In genomic region chr19:48127561-48127960, GRCh38 we compare ENCODE assay signal across 37 cellular contexts. TPM values are rescaled to one million over a fixed set of nuclear protein-coding genes. Genes with fewer than 3 reads are reported as not detected.
DNase-seq lines count a peak whose midpoint lies in the region; ATAC-seq, FAIRE-seq and TF ChIP-seq lines count a peak whose summit lies in the region.
"Had no signal": no experiment of that assay in that cellular context is flagged by ENCODE, and none has a peak within 500 bp of the region (broad histone marks: within the 10 kb centered on the region; RNA-seq: fewer than 3 reads in every experiment).

No MANE protein-coding gene starts in this region.

- H2BK12ac ChIP-seq in neuronal stem cell (ENCODE audit: low read length) = no peak overlapping the region

- no peaks in the 10 kb centered on the region for H3K27me3 Mint-ChIP-seq in activated T-helper 17 cell treated with anti-CD3 and anti-CD28 coated beads, Interleukin-2, amount 50 U/mL, for 72 hours
- H3K27me3 Mint-ChIP-seq: B cell; CD4-positive, alpha-beta memory T cell; CD4-positive, alpha-beta T cell; CD4-positive, CD25-positive, alpha-beta regulatory T cell; CD8-positive, alpha-beta memory T cell had no signal

- no peak overlapping the region for H3K4ac ChIP-seq in neuronal stem cell (ENCODE audit: low read length)

- no peaks in the 10 kb centered on the region for H3K9me3 ChIP-seq in HEK293 (ENCODE audit: control insufficient read depth, insufficient read depth, low read depth, low read length)
- no peaks in the 10 kb centered on the region for H3K9me3 ChIP-seq in K562 (replicated peaks; ENCODE audit: control insufficient read depth, insufficient read depth, low read depth, low read length)
- peaks cover 0 to 2% of the 10 kb centered on the region in 2 donors for H3K9me3 ChIP-seq in neuronal stem cell (replicated peaks in 1 of 2; ENCODE audit: control insufficient read depth in 2 of 2, insufficient read depth in 1 of 2, low read depth in 1 of 2, low read length in 2 of 2)
- no peaks in the 10 kb centered on the region for H3K9me3 ChIP-seq in hepatocyte (ENCODE audit: low read depth)
- H3K9me3 ChIP-seq: A549; BE2C; BLaER1; BLaER1 treated with 17β-estradiol and CSF1 and Interleukin-3, amounts not matched to agents 10 nM and 100 nM; Caco-2 had no signal

- no peaks in the 10 kb centered on the region for H3K79me1 ChIP-seq in neuronal stem cell (ENCODE audit: low read depth, low read length)

- no peak overlapping the region for H3K27ac ChIP-seq in HEK293 (ENCODE audit: extremely low read depth, low read depth, low read length)
- no peak overlapping the region for H3K27ac ChIP-seq in K562 (ENCODE audit: extremely low read depth, low read depth, low read length)
- H3K27ac ChIP-seq in neuronal stem cell (replicated peaks; ENCODE audit: low read length) = no peak overlapping the region
- no peak overlapping the region for H3K27ac ChIP-seq in hepatocyte
- H3K27ac ChIP-seq: 22Rv1; A549; BLaER1; BLaER1 treated with 17β-estradiol and CSF1 and Interleukin-3, amounts not matched to agents 10 nM and 100 nM; C4-2B had no signal

- H3K9me3 Mint-ChIP-seq in activated T-helper 17 cell treated with anti-CD3 and anti-CD28 coated beads, Interleukin-2, amount 50 U/mL, for 72 hours = no peaks in the 10 kb centered on the region
- H3K9me3 Mint-ChIP-seq: CD14-positive monocyte; CD4-positive, alpha-beta T cell; CD8-positive, alpha-beta memory T cell; CD8-positive, alpha-beta T cell had no signal

- no peak overlapping the region for H4K8ac ChIP-seq in neuronal stem cell (ENCODE audit: low read depth, low read length)

- no peak overlapping the region; a peak in 1 of 4 replicates for H3K9ac ChIP-seq in K562 (ENCODE audit: insufficient read depth in 1 of 2, low read depth in 2 of 2, low read length in 2 of 2)
- peak overlapping the region; percentile 15 for H3K9ac ChIP-seq in neuronal stem cell (ENCODE audit: low read depth, low read length, poor library complexity)
- H3K9ac ChIP-seq: BLaER1 had no signal

- TF ChIP-seq RAD21 in K562 (CRISPR knock-in tag; conservative IDR thresholded peaks at IDR 0.05 in 1 of 2, IDR thresholded peaks at IDR 0.05 in 1 of 2) = no peak

- TF ChIP-seq POLR2A in K562 (conservative IDR thresholded peaks at IDR 0.05) = no peak

- in situ Hi-C loops in K562 (cut with MboI) = no loop called here

- POLR2A ChIA-PET in HEK293 (lab: Yijun Ruan, JAX) (no interaction called here), K562 (lab: Yijun Ruan, JAX) (interaction anchor here (0.6 kb wide), 1 partner anchor 18 kb away, joined by 4 read pairs; no protein-coding TSS in a partner anchor)

- H3K9me2 ChIP-seq in hepatocyte (replicated peaks; ENCODE audit: insufficient read depth) = no peaks in the 10 kb centered on the region

- TF ChIP-seq CTCF in HEK293 (tag by site-specific recombination; IDR thresholded peaks at IDR 0.05) (no peak), K562 (IDR thresholded peaks at IDR 0.05 in 2 of 3, conservative IDR thresholded peaks at IDR 0.05 in 1 of 3; ENCODE audit: insufficient read depth in 2 of 3, low read depth in 1 of 3, low read length in 3 of 3) (no peak), hepatocyte (IDR thresholded peaks at IDR 0.05; ENCODE audit: poor library complexity) (no peak)

- H2BK15ac ChIP-seq in neuronal stem cell (ENCODE audit: low read length) = no peak overlapping the region

- no peak overlapping the region for H3K18ac ChIP-seq in neuronal stem cell (ENCODE audit: low read length)

- no peak overlapping the region for H3K14ac ChIP-seq in neuronal stem cell (ENCODE audit: low read length)

- H3K79me2 ChIP-seq in K562 (ENCODE audit: control insufficient read depth, insufficient read depth, low read length) (no peaks in the 10 kb centered on the region), hepatocyte (no peaks in the 10 kb centered on the region)

- ATAC-seq in activated T-helper 17 cell treated with anti-CD3 and anti-CD28 coated beads, Interleukin-2, amount 50 U/mL, for 72 hours (replicated peaks) = no peak
- no peak for ATAC-seq in K562
- no peak for ATAC-seq in HG03139 (IDR thresholded peaks at IDR 0.05; ENCODE audit: unreplicated experiment)
- no peak for ATAC-seq in HG02798 (IDR thresholded peaks at IDR 0.05; ENCODE audit: poor library complexity, unreplicated experiment)
- ATAC-seq: A549; CD8-positive, alpha-beta T cell had no signal

- H2AFZ ChIP-seq in K562 (ENCODE audit: low read depth, low read length) = no peak overlapping the region
- no peak overlapping the region for H2AFZ ChIP-seq in neuronal stem cell (ENCODE audit: low read length)
- no peak overlapping the region for H2AFZ ChIP-seq in hepatocyte

- no peak for TF ChIP-seq EP300 in K562 (IDR thresholded peaks at IDR 0.05; ENCODE audit: low read length)

- 95% methylated on average over 6 of the region's 6 CpGs for WGBS in K562 (ENCODE audit: insufficient coverage, low coverage, missing lambda C conversion rate)
- WGBS in neuronal stem cell (ENCODE audit: extremely low coverage in 2 of 2, insufficient read length in 2 of 2, insufficient replicate concordance in 1 of 2), 2 donors = no CpG with 5 or more reads among the region's 6 CpGs
- 98% methylated on average over 6 of the region's 6 CpGs for WGBS in hepatocyte (ENCODE audit: low lambda C conversion rate, missing lambda C conversion rate)

- H4K20me1 ChIP-seq in K562 (replicated peaks; ENCODE audit: control insufficient read depth, insufficient read depth, low read length) (no peaks in the 10 kb centered on the region), hepatocyte (ENCODE audit: insufficient read depth, poor library complexity, severe bottlenecking) (no peaks in the 10 kb centered on the region)
- H4K20me1 ChIP-seq: BLaER1 had no signal

- no peak overlapping the region for H2BK5ac ChIP-seq in neuronal stem cell (ENCODE audit: low read length)

- H3K4me3 Mint-ChIP-seq in activated T-helper 17 cell treated with anti-CD3 and anti-CD28 coated beads, Interleukin-2, amount 50 U/mL, for 72 hours = no peak overlapping the region
- H3K4me3 Mint-ChIP-seq: B cell; CD14-positive monocyte; CD4-positive, alpha-beta memory T cell; CD4-positive, alpha-beta T cell; CD4-positive, CD25-positive, alpha-beta regulatory T cell; CD8-positive, alpha-beta memory T cell; CD8-positive, alpha-beta T cell had no signal

- H3K9me1 ChIP-seq in K562 (ENCODE audit: control insufficient read depth, insufficient read depth, low read length) = no peaks in the 10 kb centered on the region

- intact Hi-C loops in K562 (cut with micrococcal nuclease) = no loop called here

- H3K27me3 ChIP-seq in K562 (ENCODE audit: control insufficient read depth in 2 of 2, insufficient read depth in 2 of 2, low read length in 2 of 2) (no peaks in the 10 kb centered on the region), neuronal stem cell (ENCODE audit: control insufficient read depth in 3 of 3, insufficient read depth in 3 of 3, low read depth in 1 of 3, low read length in 3 of 3) (no peaks in the 10 kb centered on the region), hepatocyte (no peaks in the 10 kb centered on the region)
- H3K27me3 ChIP-seq: BE2C; BLaER1; BLaER1 treated with 17β-estradiol and CSF1 and Interleukin-3, amounts not matched to agents 10 nM and 100 nM had no signal

- H3K4me3 ChIP-seq in HEK293 (ENCODE audit: low read depth, low read length) (no peak overlapping the region), K562 (no peak overlapping the region), neuronal stem cell (ENCODE audit: low read length in 2 of 2) (no peak overlapping the region), hepatocyte (no peak overlapping the region)
- H3K4me3 ChIP-seq: A549; BLaER1; BLaER1 treated with 17β-estradiol and CSF1 and Interleukin-3, amounts not matched to agents 10 nM and 100 nM had no signal

- H3K4me2 ChIP-seq in K562 (ENCODE audit: insufficient read depth, low read length) = no peak overlapping the region
- no peak overlapping the region for H3K4me2 ChIP-seq in neuronal stem cell (ENCODE audit: insufficient read depth, low read length, poor library complexity, severe bottlenecking)
- no peak overlapping the region for H3K4me2 ChIP-seq in hepatocyte
- H3K4me2 ChIP-seq: A549; BLaER1; BLaER1 treated with 17β-estradiol and CSF1 and Interleukin-3, amounts not matched to agents 10 nM and 100 nM had no signal

- no peak overlapping the region for H2BK120ac ChIP-seq in neuronal stem cell (ENCODE audit: low read depth, low read length)

- no peaks in the 10 kb centered on the region for H3K4me1 ChIP-seq in HEK293 (ENCODE audit: control insufficient read depth, insufficient read depth, low read length)
- peaks cover 3 to 7% of the 10 kb centered on the region in 2 experiments; a peak in 2 of 5 replicates for H3K4me1 ChIP-seq in K562 (replicated peaks in 1 of 2; ENCODE audit: control insufficient read depth in 2 of 2, insufficient read depth in 2 of 2, low read length in 2 of 2)
- peaks cover 3 to 7% of the 10 kb centered on the region in 2 donors for H3K4me1 ChIP-seq in neuronal stem cell (ENCODE audit: control insufficient read depth in 2 of 2, insufficient read depth in 1 of 2, low read depth in 1 of 2, low read length in 2 of 2)
- H3K4me1 ChIP-seq in hepatocyte (ENCODE audit: insufficient read depth) = peaks cover 5% of the 10 kb centered on the region
- H3K4me1 ChIP-seq: A549, BE2C had no signal

- no peak overlapping the region for H4K91ac ChIP-seq in neuronal stem cell (ENCODE audit: low read depth, low read length, poor library complexity)

- H3K27ac Mint-ChIP-seq in activated T-helper 17 cell treated with anti-CD3 and anti-CD28 coated beads, Interleukin-2, amount 50 U/mL, for 72 hours = peak overlapping the region; percentile 28
- H3K27ac Mint-ChIP-seq: B cell; CD4-positive, alpha-beta T cell; CD8-positive, alpha-beta memory T cell; CD8-positive, alpha-beta T cell had no signal

- no TSS peak for BruUV-seq in K562 (replicated peaks; lab: Mats Ljungman, UMichigan)

- no peak for FAIRE-seq in K562 (lab: Jason Lieb, UNC)
- FAIRE-seq: A204.1, A549, D721Med had no signal

- H3K23ac ChIP-seq in neuronal stem cell (ENCODE audit: low read depth, low read length, poor library complexity) = no peak overlapping the region

- peaks cover 99% of the 10 kb centered on the region for H3K36me3 Mint-ChIP-seq in activated T-helper 17 cell treated with anti-CD3 and anti-CD28 coated beads, Interleukin-2, amount 50 U/mL, for 72 hours (ENCODE audit: low read depth)

- no peak for DNase-seq in K562 (ENCODE audit: extremely low read depth in 1 of 4, low spot score in 3 of 4)
- DNase-seq in neuronal stem cell (ENCODE audit: low spot score) = no peak
- no peak for DNase-seq in hepatocyte (ENCODE audit: low spot score)
- DNase-seq in T1000 (lab: John Stamatoyannopoulos, UW) = no peak
- DNase-seq: 8988T; ACHN; AML-193; BE2C; C1 segment of cervical spinal cord; Caco-2; Calu3; CD4-positive, alpha-beta memory T cell; CD4-positive, alpha-beta T cell; CD4-positive, CD25-positive, alpha-beta regulatory T cell; CD8-positive, alpha-beta memory T cell; CD8-positive, alpha-beta T cell; COR-L47; DMS 273 treated with DMSO at 0.1 percent for 48 hours; DMS153; DMS53; DMS79; DMS79 treated with DMSO at 0.1 percent for 48 hours; DND-41; EL had no signal

- H2AK5ac ChIP-seq in neuronal stem cell (ENCODE audit: low read depth, low read length) = no peak overlapping the region

- CTCF ChIA-PET in HEK293 (lab: Yijun Ruan, JAX) = interaction anchor here (1.4 to 1.5 kb wide), 2 partner anchors 24 to 164 kb away, joined by 4 read pairs; no protein-coding TSS in a partner anchor
- CTCF ChIA-PET in K562 (lab: Yijun Ruan, JAX; ENCODE audit: low intra/inter-chr PET ratio) = interaction anchor here (0.6 kb wide), 1 partner anchor 17 kb away, joined by 3 read pairs; the partner anchor contains the start of gene PLA2G4C

- H3K36me3 ChIP-seq in HEK293 (ENCODE audit: control insufficient read depth in 2 of 2, insufficient read depth in 1 of 2, low read length in 2 of 2) (peaks cover 61 to 90% of the 10 kb centered on the region in 2 experiments), K562 (ENCODE audit: control insufficient read depth, insufficient read depth, low read length) (peaks cover 88% of the 10 kb centered on the region), neuronal stem cell (replicated peaks in 1 of 2; ENCODE audit: control insufficient read depth in 2 of 2, insufficient read depth in 2 of 2, low read length in 2 of 2) (peaks cover 40 to 98% of the 10 kb centered on the region in 2 donors), hepatocyte (replicated peaks; ENCODE audit: insufficient read depth, low read depth) (no peaks in the 10 kb centered on the region)

- peaks cover 7% of the 10 kb centered on the region for H3K4me1 Mint-ChIP-seq in activated T-helper 17 cell treated with anti-CD3 and anti-CD28 coated beads, Interleukin-2, amount 50 U/mL, for 72 hours
- H3K4me1 Mint-ChIP-seq: CD14-positive monocyte; CD4-positive, alpha-beta memory T cell; CD8-positive, alpha-beta memory T cell had no signal

RNA-seq across cellular contexts. Expression of gene PLA2G4C, which starts 16.9 kb away (rescaled TPM):
- 10 to 100 TPM in 1 of 2 donors, 1 to 10 TPM in 1; 9.0 to 57.2 TPM for total RNA-seq in activated T-helper 17 cell treated with anti-CD3 and anti-CD28 coated beads, Interleukin-2, amount 50 U/mL, for 72 hours
- total RNA-seq in K562 (2011; cell fraction: chromatin; rRNA removed; ENCODE audit: low replicate concordance) = 0.56 and 0.76 TPM in 2 replicates
- 1.3 TPM in 1 of 2 replicates, not detected in the other for total RNA-seq in K562 (2011; cell fraction: nucleolus; rRNA removed)
- 2.0 TPM in 1 of 2 replicates, not detected in the other for total RNA-seq in K562 (2011; cell fraction: nucleoplasm; rRNA removed)
- total RNA-seq in K562 (2014; rRNA removed) = not detected in 2 replicates
- total RNA-seq in K562 (2014; rRNA removed; fragmentation: Illumina TruSeq; extraction: Trizol) = not detected in 2 replicates
- total RNA-seq in K562 (2015; rRNA removed; fragmentation: Illumina TruSeq; extraction: Trizol) = not detected in 2 replicates
- 0.35 and 0.38 TPM in 2 replicates for total RNA-seq in K562 (2021)
- 0.07 and 0.35 TPM in 2 replicates for polyA plus RNA-seq in K562 (2011; rRNA removed)
- polyA plus RNA-seq in K562 (2011; cell fraction: cytosol; rRNA removed) = 0.10 and 0.44 TPM in 2 replicates
- 0.41 TPM in 1 of 2 replicates, not detected in the other for polyA plus RNA-seq in K562 (2011; cell fraction: nucleus; rRNA removed)
- 0.18 and 0.82 TPM in 2 replicates for polyA plus RNA-seq in K562 (2012)
- polyA plus RNA-seq in K562 (2014; fragmentation: Illumina TruSeq; extraction: Trizol) = 1.9 TPM in 1 of 2 replicates, not detected in the other
- polyA plus RNA-seq in K562 (2014; fragmentation: Nextera tagmentation; extraction: Ambion mirVana) = not detected
- polyA plus RNA-seq in K562 (2014; rRNA removed) = 0.27 TPM in 1 of 2 replicates, not detected in the other
- 0.27 TPM in 1 of 2 replicates, not detected in the other for polyA minus RNA-seq in K562 (2011; rRNA and poly(A)+ RNA removed)
- polyA minus RNA-seq in K562 (2011; cell fraction: cytosol; rRNA and poly(A)+ RNA removed) = not detected in 2 replicates
- not detected in 2 replicates for polyA minus RNA-seq in K562 (2011; cell fraction: nucleus; rRNA and poly(A)+ RNA removed)
- 0.04 TPM for polyA plus RNA-seq in neuronal stem cell (2013, experiment 1 of 2)
- polyA plus RNA-seq in neuronal stem cell (2013, experiment 2 of 2) = 0.10 TPM
- total RNA-seq in hepatocyte = 2.4 and 5.4 TPM in 2 replicates
- 2.0 and 3.2 TPM in 2 replicates for polyA plus RNA-seq in hepatocyte
- polyA plus RNA-seq: CD8-positive, alpha-beta memory T cell had no signal

RNA-seq across cellular contexts. Expression of gene LIG1, which starts 42.6 kb away (rescaled TPM):
- 100 to 1,000 TPM; 154 to 206 TPM for total RNA-seq in activated T-helper 17 cell treated with anti-CD3 and anti-CD28 coated beads, Interleukin-2, amount 50 U/mL, for 72 hours
- total RNA-seq in K562 (2011; cell fraction: chromatin; rRNA removed; ENCODE audit: low replicate concordance) = 141 and 259 TPM in 2 replicates
- 126 and 137 TPM in 2 replicates for total RNA-seq in K562 (2011; cell fraction: nucleolus; rRNA removed)
- total RNA-seq in K562 (2011; cell fraction: nucleoplasm; rRNA removed) = 101 and 111 TPM in 2 replicates
- total RNA-seq in K562 (2014; rRNA removed) (111 and 114 TPM in 2 replicates), K562 (2014; rRNA removed; fragmentation: Illumina TruSeq; extraction: Trizol) (50.7 and 65.3 TPM in 2 replicates), K562 (2015; rRNA removed; fragmentation: Illumina TruSeq; extraction: Trizol) (70.4 and 75.5 TPM in 2 replicates), K562 (2021) (83.0 and 87.6 TPM in 2 replicates), hepatocyte (19.6 and 23.8 TPM in 2 replicates)
- polyA plus RNA-seq in K562 (2011; rRNA removed) (49.9 and 74.6 TPM in 2 replicates), K562 (2014; fragmentation: Illumina TruSeq; extraction: Trizol) (71.1 and 75.8 TPM in 2 replicates), K562 (2014; fragmentation: Nextera tagmentation; extraction: Ambion mirVana) (10 to 100 TPM in 1 of 2 experiments, 1 to 10 TPM in 1; 9.6 to 11.0 TPM), K562 (2014; rRNA removed) (82.1 and 101 TPM in 2 replicates), hepatocyte (28.4 and 29.8 TPM in 2 replicates)
- polyA plus RNA-seq in K562 (2011; cell fraction: cytosol; rRNA removed) = 47.6 and 48.1 TPM in 2 replicates
- polyA plus RNA-seq in K562 (2011; cell fraction: nucleus; rRNA removed) = 197 and 264 TPM in 2 replicates
- 97.1 and 97.7 TPM in 2 replicates for polyA plus RNA-seq in K562 (2012)
- polyA minus RNA-seq in K562 (2011; rRNA and poly(A)+ RNA removed) = 59.9 and 62.9 TPM in 2 replicates
- polyA minus RNA-seq in K562 (2011; cell fraction: cytosol; rRNA and poly(A)+ RNA removed) = 33.3 and 44.0 TPM in 2 replicates
- 75.4 and 82.3 TPM in 2 replicates for polyA minus RNA-seq in K562 (2011; cell fraction: nucleus; rRNA and poly(A)+ RNA removed)
- polyA plus RNA-seq in neuronal stem cell (2013, experiment 1 of 2) = 47.5 TPM
- 43.5 TPM for polyA plus RNA-seq in neuronal stem cell (2013, experiment 2 of 2)

RNA-seq across cellular contexts. Expression of gene ZSWIM9, which starts 42.9 kb away (rescaled TPM):
- 10 to 100 TPM in 1 of 2 donors, 1 to 10 TPM in 1; 9.9 to 11.3 TPM for total RNA-seq in activated T-helper 17 cell treated with anti-CD3 and anti-CD28 coated beads, Interleukin-2, amount 50 U/mL, for 72 hours
- total RNA-seq in K562 (2011; cell fraction: chromatin; rRNA removed; ENCODE audit: low replicate concordance) = 0.35 and 0.74 TPM in 2 replicates
- 0.53 and 1.0 TPM in 2 replicates for total RNA-seq in K562 (2011; cell fraction: nucleolus; rRNA removed)
- 0.29 and 1.9 TPM in 2 replicates for total RNA-seq in K562 (2011; cell fraction: nucleoplasm; rRNA removed)
- total RNA-seq in K562 (2014; rRNA removed) = 0.50 and 0.73 TPM in 2 replicates
- total RNA-seq in K562 (2014; rRNA removed; fragmentation: Illumina TruSeq; extraction: Trizol) = 0.11 and 0.13 TPM in 2 replicates
- 0.11 and 0.36 TPM in 2 replicates for total RNA-seq in K562 (2015; rRNA removed; fragmentation: Illumina TruSeq; extraction: Trizol)
- 1.4 TPM in 2 replicates for total RNA-seq in K562 (2021)
- polyA plus RNA-seq in K562 (2011; rRNA removed) = 0.06 and 0.09 TPM in 2 replicates
- polyA plus RNA-seq in K562 (2011; cell fraction: cytosol; rRNA removed) = 0.21 and 0.57 TPM in 2 replicates
- polyA plus RNA-seq in K562 (2011; cell fraction: nucleus; rRNA removed) = 0.15 and 0.51 TPM in 2 replicates
- 1.8 and 2.8 TPM in 2 replicates for polyA plus RNA-seq in K562 (2012)
- polyA plus RNA-seq in K562 (2014; fragmentation: Illumina TruSeq; extraction: Trizol) = 0.33 and 0.58 TPM in 2 replicates
- polyA plus RNA-seq in K562 (2014; fragmentation: Nextera tagmentation; extraction: Ambion mirVana) = under 1 TPM in 1 of 2 experiments, not detected in 1; 0.04 TPM
- 0.82 and 0.94 TPM in 2 replicates for polyA plus RNA-seq in K562 (2014; rRNA removed)
- 0.09 and 0.11 TPM in 2 replicates for polyA minus RNA-seq in K562 (2011; rRNA and poly(A)+ RNA removed)
- polyA minus RNA-seq in K562 (2011; cell fraction: cytosol; rRNA and poly(A)+ RNA removed) = 0.73 and 1.7 TPM in 2 replicates
- 0.40 and 0.44 TPM in 2 replicates for polyA minus RNA-seq in K562 (2011; cell fraction: nucleus; rRNA and poly(A)+ RNA removed)
- polyA plus RNA-seq in neuronal stem cell (2013, experiment 1 of 2) = 3.8 TPM
- polyA plus RNA-seq in neuronal stem cell (2013, experiment 2 of 2) = 4.0 TPM
- 0.73 and 1.2 TPM in 2 replicates for total RNA-seq in hepatocyte
- 1.5 and 2.1 TPM in 2 replicates for polyA plus RNA-seq in hepatocyte
